In the genomic region with DNA sequence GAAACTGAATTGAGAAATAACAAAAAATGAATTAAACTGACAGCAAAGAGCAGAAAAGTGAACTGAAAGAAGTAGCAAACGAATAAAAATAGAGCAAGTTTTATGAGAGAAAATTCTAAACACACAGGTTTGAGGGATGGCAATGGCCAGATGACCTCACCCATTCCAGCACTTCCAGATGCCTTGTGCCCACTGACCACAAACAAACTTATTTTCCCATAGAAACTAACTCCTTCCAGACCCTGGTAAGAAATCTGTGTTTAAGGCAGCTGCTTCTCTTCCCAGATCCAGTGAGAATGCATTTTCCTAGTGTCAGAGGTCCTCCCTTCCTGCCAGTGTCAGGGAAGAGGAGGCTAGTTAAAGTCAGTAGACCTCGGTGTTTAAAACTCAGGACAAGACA, we compare ENCODE assay signal across 31 cellular contexts. TPM values are rescaled to one million over a fixed set of nuclear protein-coding genes. Genes with fewer than 3 reads are reported as not detected.
DNase-seq lines count a peak whose midpoint lies in the region; ATAC-seq, FAIRE-seq and TF ChIP-seq lines count a peak whose summit lies in the region.
"Had no signal": no experiment of that assay in that cellular context is flagged by ENCODE, and none has a peak within 500 bp of the region (broad histone marks: within the 10 kb centered on the region; RNA-seq: fewer than 3 reads in every experiment).

No MANE protein-coding gene starts in this region.

- intact Hi-C loops in HepG2 (cut with micrococcal nuclease; ENCODE audit: unreplicated experiment): no loop called here

- no peak for TF ChIP-seq POLR2A in HepG2 (IDR thresholded peaks at IDR 0.05; ENCODE audit: insufficient read depth in 1 of 2, low read depth in 2 of 2, low read length in 2 of 2)

- H2AK5ac ChIP-seq in mesenchymal stem cell (ENCODE audit: low read length, severe bottlenecking): no peak overlapping the region

- no peaks in the 10 kb centered on the region for H4K20me1 ChIP-seq in HepG2 (ENCODE audit: insufficient read depth, low read length)

- H2AFZ ChIP-seq in mesenchymal stem cell (ENCODE audit: low read depth, low read length): no peak overlapping the region
- H2AFZ ChIP-seq in HepG2 (ENCODE audit: low read length): no peak overlapping the region
- H2AFZ ChIP-seq: GM23338 had no signal

- H4K8ac ChIP-seq in mesenchymal stem cell (ENCODE audit: low read length): no peak overlapping the region

- no peaks in the 10 kb centered on the region for H3K79me1 ChIP-seq in mesenchymal stem cell (replicated peaks; ENCODE audit: low read length, poor library complexity, severe bottlenecking)

- H3K27me3 ChIP-seq in mesenchymal stem cell (ENCODE audit: control insufficient read depth in 1 of 2, insufficient read depth in 1 of 2, low read length in 2 of 2) (no peaks in the 10 kb centered on the region), HepG2 (ENCODE audit: control insufficient read depth in 1 of 2, insufficient read depth in 2 of 2, low read length in 2 of 2) (peaks cover 0 to 2% of the 10 kb centered on the region in 2 experiments; a peak in 1 of 5 replicates)
- H3K27me3 ChIP-seq: heart left ventricle, upper lobe of left lung had no signal

- H2BK5ac ChIP-seq in mesenchymal stem cell (ENCODE audit: low read depth, low read length, poor library complexity, severe bottlenecking): no peak overlapping the region

- H2BK12ac ChIP-seq in mesenchymal stem cell (ENCODE audit: low read length in 2 of 2): no peak overlapping the region

- no TSS peak for BruUV-seq in HepG2 (replicated peaks; lab: Mats Ljungman, UMichigan)

- H3K23ac ChIP-seq in mesenchymal stem cell (ENCODE audit: low read length in 2 of 2): no peak overlapping the region

- ATAC-seq in HepG2 (no peak), HG02884 (IDR thresholded peaks at IDR 0.05; ENCODE audit: unreplicated experiment) (no peak)
- ATAC-seq: GM23338, heart left ventricle, psoas muscle, Right ventricle myocardium inferior had no signal

- peak; percentile 77 for DNase-seq in AG10803 (ENCODE audit: low read depth)
- DNase-seq in HCEC 1CT: peak; percentile 9
- DNase-seq in RPMI7951 (ENCODE audit: low read depth): peak; percentile 68
- peak; percentile 30 for DNase-seq in mesenchymal stem cell
- DNase-seq in NK-92 (lab: John Stamatoyannopoulos, UW; ENCODE audit: unreplicated experiment): no peak
- DNase-seq in HepG2 (ENCODE audit: low spot score): no peak
- DNase-seq in superior temporal gyrus (ENCODE audit: extremely low spot score): no peak
- DNase-seq: activated B cell treated with CpG ODN at 0.5 μM for 24 hours; activated CD4-positive, alpha-beta T cell treated with anti-CD3 and anti-CD28 coated beads, Interleukin-2, amount 50 U/mL, for 48 hours; activated CD8-positive, alpha-beta memory T cell treated with anti-CD3 and anti-CD28 coated beads, Interleukin-2, amount 50 U/mL, for 4 hours; activated naive CD4-positive, alpha-beta T cell treated with anti-CD3 and anti-CD28 coated beads, Interleukin-2, amount 50 U/mL, for 16 hours; anterior cingulate cortex; central memory CD4-positive, alpha-beta T cell; heart left ventricle; Karpas-422; NCI-H1105 treated with DMSO at 0.1 percent for 48 hours; NCI-H2029 treated with DMSO at 0.1 percent for 48 hours; NCI-H2227 treated with DMSO at 0.1 percent for 48 hours; OCI-M1; psoas muscle; stimulated activated CD4-positive, alpha-beta T cell treated with anti-CD3 and anti-CD28 coated beads, Interleukin-1b, Interleukin-23, amount 100 ng/mL, for 48 hours; T1000; upper lobe of left lung had no signal

- no peak overlapping the region for H2BK120ac ChIP-seq in mesenchymal stem cell (ENCODE audit: low read depth, low read length)

- H3K36me3 ChIP-seq in mesenchymal stem cell (ENCODE audit: control insufficient read depth in 1 of 2, insufficient read depth in 2 of 2, low read depth in 1 of 2, low read length in 2 of 2): no peaks in the 10 kb centered on the region
- H3K36me3 ChIP-seq in HepG2 (replicated peaks in 1 of 2; ENCODE audit: control insufficient read depth in 1 of 2, insufficient read depth in 2 of 2, low read length in 2 of 2): no peaks in the 10 kb centered on the region
- H3K36me3 ChIP-seq: heart left ventricle, upper lobe of left lung had no signal

- POLR2A ChIA-PET in HepG2 (lab: Yijun Ruan, JAX): no interaction called here

- H3K4ac ChIP-seq in mesenchymal stem cell (ENCODE audit: low read depth in 1 of 2, low read length in 2 of 2): no peak overlapping the region

- H3K9me3 ChIP-seq in mesenchymal stem cell (ENCODE audit: control insufficient read depth, low read length): no peaks in the 10 kb centered on the region
- H3K9me3 ChIP-seq in HepG2 (ENCODE audit: low read length): no peaks in the 10 kb centered on the region
- H3K9me3 ChIP-seq: heart left ventricle, psoas muscle, upper lobe of left lung had no signal

- H3K14ac ChIP-seq in mesenchymal stem cell (ENCODE audit: low read length in 2 of 2): no peak overlapping the region

- in situ Hi-C loops in HepG2 (cut with HindIII; ENCODE audit: extremely low pct_ligation_motif_present, low pct_unique_long_range_greater_than_20kb): no loop called here

- 57% methylated on average over 2 of the region's 2 CpGs for WGBS in mesenchymal stem cell
- 0% methylated on average over 2 of the region's 2 CpGs for WGBS in HepG2 (ENCODE audit: low lambda C conversion rate)

- no peak overlapping the region for H3K18ac ChIP-seq in mesenchymal stem cell (ENCODE audit: low read depth in 1 of 2, low read length in 2 of 2)

- H3K4me1 ChIP-seq in mesenchymal stem cell (ENCODE audit: control insufficient read depth, insufficient read depth, low read depth, low read length): peaks cover 2% of the 10 kb centered on the region
- H3K4me1 ChIP-seq in HepG2 (ENCODE audit: insufficient read depth, low read length): no peaks in the 10 kb centered on the region
- H3K4me1 ChIP-seq: psoas muscle, upper lobe of left lung had no signal

- no peak for TF ChIP-seq EP300 in HepG2 (IDR thresholded peaks at IDR 0.05; ENCODE audit: low read depth in 2 of 2, low read length in 2 of 2)
- no peak for TF ChIP-seq EP300 in HepG2 (CRISPR knock-in tag; IDR thresholded peaks at IDR 0.05; ENCODE audit: borderline replicate concordance)

- H4K91ac ChIP-seq in mesenchymal stem cell (ENCODE audit: low read length): no peak overlapping the region

- FAIRE-seq in HepG2 (lab: Jason Lieb, UNC): no peak

- H3K27ac ChIP-seq in mesenchymal stem cell (ENCODE audit: low read length, poor library complexity, severe bottlenecking) (no peak overlapping the region), HepG2 (ENCODE audit: extremely low read length, insufficient read depth, low read length) (no peak overlapping the region)
- H3K27ac ChIP-seq: C4-2B, heart left ventricle, psoas muscle, skin epidermis, upper lobe of left lung had no signal

- H3K4me2 ChIP-seq in mesenchymal stem cell (ENCODE audit: low read length, poor library complexity, severe bottlenecking): no peak overlapping the region
- no peak overlapping the region for H3K4me2 ChIP-seq in HepG2 (ENCODE audit: low read depth, low read length)
- H3K4me2 ChIP-seq: GM23338 had no signal

- no peak for TF ChIP-seq RAD21 in HepG2 (CRISPR knock-in tag; IDR thresholded peaks at IDR 0.05)

- TF ChIP-seq CTCF in AG10803 (conservative IDR thresholded peaks at IDR 0.05; ENCODE audit: low read length) (no peak), HepG2 (CRISPR knock-in tag; IDR thresholded peaks at IDR 0.05) (no peak)

- no peaks in the 10 kb centered on the region for H3K79me2 ChIP-seq in HepG2 (ENCODE audit: insufficient read depth, low read length)

- H3K4me3 ChIP-seq in AG10803 (ENCODE audit: low read length) (no peak overlapping the region), mesenchymal stem cell (ENCODE audit: insufficient read depth in 1 of 2, low read depth in 1 of 2, low read length in 2 of 2) (no peak overlapping the region), HepG2 (replicated peaks in 1 of 3; ENCODE audit: insufficient read depth in 1 of 3, low read depth in 2 of 3, low read length in 3 of 3) (no peak overlapping the region)
- H3K4me3 ChIP-seq: GM23338, heart left ventricle, psoas muscle, skin epidermis, upper lobe of left lung had no signal

- peak overlapping the region; percentile 5 for H2BK15ac ChIP-seq in mesenchymal stem cell (ENCODE audit: low read depth, poor library complexity, severe bottlenecking)

- no peak overlapping the region for H3K9ac ChIP-seq in mesenchymal stem cell (ENCODE audit: low read length)
- H3K9ac ChIP-seq in HepG2 (ENCODE audit: insufficient read depth, low read depth, low read length): no peak overlapping the region

- CTCF ChIA-PET in HepG2 (lab: Yijun Ruan, JAX; ENCODE audit: low intra/inter-chr PET ratio, low total read pairs): no interaction called here

RNA-seq across cellular contexts. Expression of a gene that starts 51.7 kb away (rescaled TPM):
- total RNA-seq in RPMI7951 (2014; rRNA removed; shearing (Covaris generic)): 1.1 and 1.2 TPM in 2 replicates
- polyA plus RNA-seq in mesenchymal stem cell (2013, experiment 1 of 2): not detected
- polyA plus RNA-seq in mesenchymal stem cell (2013, experiment 2 of 2): not detected
- not detected in 2 replicates for total RNA-seq in HepG2 (2016; rRNA removed; fragmentation: Illumina TruSeq; extraction: Trizol)
- total RNA-seq in HepG2 (2016; cell fraction: cytosol; rRNA removed; fragmentation: Illumina TruSeq; extraction: Trizol; ENCODE audit: low read depth): not detected in 2 replicates
- total RNA-seq in HepG2 (2016; cell fraction: insoluble cytoplasmic fraction; rRNA removed; fragmentation: Illumina TruSeq; extraction: Trizol): not detected in 2 replicates
- not detected in 2 replicates for total RNA-seq in HepG2 (2016; cell fraction: membrane; rRNA removed; fragmentation: Illumina TruSeq; extraction: Trizol)
- not detected in 2 replicates for total RNA-seq in HepG2 (2016; cell fraction: nucleus; rRNA removed; fragmentation: Illumina TruSeq; extraction: Trizol)
- not detected in 2 replicates for polyA plus RNA-seq in HepG2 (2011; rRNA removed)
- not detected in 2 replicates for polyA plus RNA-seq in HepG2 (2011; cell fraction: cytosol; rRNA removed)
- not detected in 2 replicates for polyA plus RNA-seq in HepG2 (2011; cell fraction: nucleus; rRNA removed)
- not detected in 2 replicates for polyA plus RNA-seq in HepG2 (2012)
- not detected in 2 replicates for polyA plus RNA-seq in HepG2 (2016; cell fraction: cytosol; fragmentation: Illumina TruSeq; extraction: Trizol; ENCODE audit: low read depth)
- polyA plus RNA-seq in HepG2 (2016; cell fraction: insoluble cytoplasmic fraction; fragmentation: Illumina TruSeq; extraction: Trizol; ENCODE audit: low read depth): not detected in 2 replicates
- not detected in 2 replicates for polyA plus RNA-seq in HepG2 (2016; cell fraction: membrane; fragmentation: Illumina TruSeq; extraction: Trizol; ENCODE audit: low read depth)
- polyA plus RNA-seq in HepG2 (2016; cell fraction: nucleus; fragmentation: Illumina TruSeq; extraction: Trizol; ENCODE audit: insufficient read depth, low read depth): not detected in 2 replicates
- polyA minus RNA-seq in HepG2 (2011; rRNA and poly(A)+ RNA removed; ENCODE audit: low replicate concordance): not detected in 2 replicates
- polyA minus RNA-seq in HepG2 (2011; cell fraction: cytosol; rRNA and poly(A)+ RNA removed): not detected in 2 replicates
- not detected in 2 replicates for polyA minus RNA-seq in HepG2 (2011; cell fraction: nucleus; rRNA and poly(A)+ RNA removed)
- total RNA-seq: activated B cell treated with CpG ODN at 0.5 μM for 24 hours, dermis microvascular lymphatic vessel endothelial cell, G401, GM23338, heart left ventricle, lung microvascular endothelial cell, Right ventricle myocardium inferior, upper lobe of left lung had no signal
- polyA plus RNA-seq: GM23338, heart left ventricle had no signal

Comparison
In these comparisons a context has a peak if more than half of its experiments do, and no peak if none do; other contexts are left out.
1. DNase-seq: peak in AG10803 (single experiment), HCEC 1CT (single experiment), RPMI7951 (single experiment) and mesenchymal stem cell (single experiment); none in NK-92 (single experiment), HepG2 (single experiment) and superior temporal gyrus (single experiment).